ENCODE assay signal across 10 cellular contexts in genomic region chr1:30702823-30703222, GRCh38. TPM values are rescaled to one million over a fixed set of nuclear protein-coding genes. Genes with fewer than 3 reads are reported as not detected.
"Had no signal": no experiment of that assay in that cellular context is flagged by ENCODE, and none has a peak within 500 bp of the region (broad histone marks: within the 10 kb centered on the region; RNA-seq: fewer than 3 reads in every experiment).

No MANE protein-coding gene starts in this region.

- H3K9ac ChIP-seq: GM23248, KMS-11 had no signal

- H3K27ac ChIP-seq: GM23248, KMS-11 had no signal

- H3K4me2 ChIP-seq: KMS-11 had no signal

- H3K4me3 ChIP-seq: GM23248 had no signal

- H2AFZ ChIP-seq: GM23248 had no signal

- FAIRE-seq: H54, HTR-8/SVneo had no signal

- DNase-seq: GM23248, GOT3, H9, HCEC 1CT, IMR-90, KBM-7 had no signal

RNA-seq across cellular contexts. Expression of gene MATN1, which starts 20.6 kb away (rescaled TPM):
- total RNA-seq: H9, HT-29, IMR-90 had no signal
- polyA plus RNA-seq: GM23248 had no signal

RNA-seq across cellular contexts. Expression of gene LAPTM5, which starts 54.8 kb away (rescaled TPM):
- total RNA-seq: GM23248, IMR-90 had no signal
